In the genomic region with DNA sequence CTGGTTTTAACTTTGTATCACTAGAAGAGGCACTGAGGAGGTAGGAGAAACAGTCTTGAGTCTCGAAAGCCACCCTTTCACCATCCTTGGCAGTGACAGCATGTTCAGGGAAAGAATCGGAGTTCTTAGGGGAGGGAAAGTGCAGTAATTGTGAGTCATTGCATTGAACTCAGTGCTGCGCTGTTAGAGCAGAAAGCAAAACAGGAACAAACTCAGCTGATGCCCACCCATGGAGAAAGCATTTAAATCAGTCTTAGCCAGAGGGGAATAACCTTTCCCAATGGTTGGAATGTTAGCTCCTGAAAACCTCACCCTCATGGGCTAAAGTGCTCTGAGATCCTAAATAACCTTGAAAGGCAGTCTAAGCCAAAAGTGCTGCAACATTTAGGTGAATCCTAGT, we compare ENCODE assay signal across 15 cellular contexts.
"Had no signal": no experiment of that assay in that cellular context is flagged by ENCODE, and none has a peak within 500 bp of the region (broad histone marks: within the 10 kb centered on the region; RNA-seq: fewer than 3 reads in every experiment).

No MANE protein-coding gene starts in this region.

- FAIRE-seq: kidney had no signal

- H3K4me1 ChIP-seq: body of pancreas, upper lobe of right lung had no signal

- H3K27me3 ChIP-seq: body of pancreas, ovary, upper lobe of right lung had no signal

- H3K36me3 ChIP-seq: ovary, upper lobe of right lung had no signal

- H3K9me3 ChIP-seq: body of pancreas, ovary, upper lobe of right lung had no signal

- H3K27ac ChIP-seq: body of pancreas, ovary, upper lobe of right lung had no signal

- H3K4me3 ChIP-seq: body of pancreas, ovary, upper lobe of right lung had no signal

- DNase-seq: activated CD4-positive, alpha-beta T cell treated with anti-CD3 and anti-CD28 coated beads, Interleukin-2, amount 50 U/mL, for 1 hour; activated naive CD4-positive, alpha-beta T cell treated with anti-CD3 and anti-CD28 coated beads, Interleukin-2, amount 10 ng/mL, durations not matched to agents 7 days and 5 days; activated T-cell treated with anti-CD3 and anti-CD28 coated beads for 4 hours; body of pancreas; dermis blood vessel endothelial cell; glutamatergic neuron; kidney; left ventricle myocardium superior; mesenchymal stem cell; ovary; stimulated activated CD4-positive, alpha-beta T cell treated with anti-CD3 and anti-CD28 coated beads, Interleukin-4, amount 100 ng/mL, for 1 hour; stimulated activated CD8-positive, alpha-beta memory T cell treated with anti-CD3 and anti-CD28 coated beads, Interleukin-4, amount 100 ng/mL, for 48 hours; stimulated activated naive CD8-positive, alpha-beta T cell treated with anti-CD3 and anti-CD28 coated beads, Interleukin-15, Interleukin-2, amounts not matched to agents 100 U/mL and 50 U/mL, for 24 hours; upper lobe of right lung had no signal

- ATAC-seq: body of pancreas; esophagus mucosa; left ventricle myocardium superior; stimulated activated naive CD8-positive, alpha-beta T cell treated with anti-CD3 and anti-CD28 coated beads, Interleukin-15, Interleukin-2, amounts not matched to agents 100 U/mL and 50 U/mL, for 24 hours; upper lobe of right lung had no signal
